Comparison of ENCODE assay signal across 1 cellular context in the genomic region with DNA sequence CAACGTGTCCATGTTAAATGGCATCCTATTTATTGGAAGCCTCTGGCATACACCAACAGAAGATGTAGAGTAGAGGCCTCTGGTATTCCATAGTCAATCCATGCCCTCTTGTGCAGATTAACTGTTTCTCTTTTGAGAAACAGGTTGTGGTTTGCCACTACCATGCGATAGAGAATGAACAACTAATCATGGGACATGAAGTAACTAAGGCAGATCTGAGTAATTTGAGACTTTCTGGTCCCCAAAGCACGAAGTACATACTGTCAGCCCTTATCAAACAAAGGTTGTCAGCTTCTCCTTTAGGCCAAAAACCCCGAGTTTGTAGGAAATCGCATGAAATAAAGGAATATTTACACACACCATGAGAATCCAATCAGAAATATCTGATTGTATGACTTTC.
TF ChIP-seq lines count a peak whose summit lies in the region.

No MANE protein-coding gene starts in this region.

TF ChIP-seq in WTC11, 78 proteins besides CTCF, POLR2A, EP300 and RAD21:
- TF ChIP-seq, protein P1, sequence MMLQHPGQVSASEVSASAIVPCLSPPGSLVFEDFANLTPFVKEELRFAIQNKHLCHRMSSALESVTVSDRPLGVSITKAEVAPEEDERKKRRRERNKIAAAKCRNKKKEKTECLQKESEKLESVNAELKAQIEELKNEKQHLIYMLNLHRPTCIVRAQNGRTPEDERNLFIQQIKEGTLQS (CRISPR knock-in tag; conservative IDR thresholded peaks at IDR 0.05): no peak
- TF ChIP-seq, protein P2, sequence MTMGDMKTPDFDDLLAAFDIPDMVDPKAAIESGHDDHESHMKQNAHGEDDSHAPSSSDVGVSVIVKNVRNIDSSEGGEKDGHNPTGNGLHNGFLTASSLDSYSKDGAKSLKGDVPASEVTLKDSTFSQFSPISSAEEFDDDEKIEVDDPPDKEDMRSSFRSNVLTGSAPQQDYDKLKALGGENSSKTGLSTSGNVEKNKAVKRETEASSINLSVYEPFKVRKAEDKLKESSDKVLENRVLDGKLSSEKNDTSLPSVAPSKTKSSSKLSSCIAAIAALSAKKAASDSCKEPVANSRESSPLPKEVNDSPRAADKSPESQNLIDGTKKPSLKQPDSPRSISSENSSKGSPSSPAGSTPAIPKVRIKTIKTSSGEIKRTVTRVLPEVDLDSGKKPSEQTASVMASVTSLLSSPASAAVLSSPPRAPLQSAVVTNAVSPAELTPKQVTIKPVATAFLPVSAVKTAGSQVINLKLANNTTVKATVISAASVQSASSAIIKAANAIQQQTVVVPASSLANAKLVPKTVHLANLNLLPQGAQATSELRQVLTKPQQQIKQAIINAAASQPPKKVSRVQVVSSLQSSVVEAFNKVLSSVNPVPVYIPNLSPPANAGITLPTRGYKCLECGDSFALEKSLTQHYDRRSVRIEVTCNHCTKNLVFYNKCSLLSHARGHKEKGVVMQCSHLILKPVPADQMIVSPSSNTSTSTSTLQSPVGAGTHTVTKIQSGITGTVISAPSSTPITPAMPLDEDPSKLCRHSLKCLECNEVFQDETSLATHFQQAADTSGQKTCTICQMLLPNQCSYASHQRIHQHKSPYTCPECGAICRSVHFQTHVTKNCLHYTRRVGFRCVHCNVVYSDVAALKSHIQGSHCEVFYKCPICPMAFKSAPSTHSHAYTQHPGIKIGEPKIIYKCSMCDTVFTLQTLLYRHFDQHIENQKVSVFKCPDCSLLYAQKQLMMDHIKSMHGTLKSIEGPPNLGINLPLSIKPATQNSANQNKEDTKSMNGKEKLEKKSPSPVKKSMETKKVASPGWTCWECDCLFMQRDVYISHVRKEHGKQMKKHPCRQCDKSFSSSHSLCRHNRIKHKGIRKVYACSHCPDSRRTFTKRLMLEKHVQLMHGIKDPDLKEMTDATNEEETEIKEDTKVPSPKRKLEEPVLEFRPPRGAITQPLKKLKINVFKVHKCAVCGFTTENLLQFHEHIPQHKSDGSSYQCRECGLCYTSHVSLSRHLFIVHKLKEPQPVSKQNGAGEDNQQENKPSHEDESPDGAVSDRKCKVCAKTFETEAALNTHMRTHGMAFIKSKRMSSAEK (CRISPR knock-in tag; IDR thresholded peaks at IDR 0.05; ENCODE audit: borderline replicate concordance): no peak
- TF ChIP-seq ATF1 (CRISPR knock-in tag; IDR thresholded peaks at IDR 0.05) (no peak), TCF7 (CRISPR knock-in tag; IDR thresholded peaks at IDR 0.05; ENCODE audit: low read depth) (no peak), ZBTB21 (CRISPR knock-in tag; IDR thresholded peaks at IDR 0.05; ENCODE audit: borderline replicate concordance) (no peak), JUN (CRISPR knock-in tag; IDR thresholded peaks at IDR 0.05) (no peak), NR1H2 (CRISPR knock-in tag; IDR thresholded peaks at IDR 0.05) (no peak)
- TF ChIP-seq, protein P3, sequence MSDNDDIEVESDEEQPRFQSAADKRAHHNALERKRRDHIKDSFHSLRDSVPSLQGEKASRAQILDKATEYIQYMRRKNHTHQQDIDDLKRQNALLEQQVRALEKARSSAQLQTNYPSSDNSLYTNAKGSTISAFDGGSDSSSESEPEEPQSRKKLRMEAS (CRISPR knock-in tag; IDR thresholded peaks at IDR 0.05): no peak
- TF ChIP-seq, protein P4, sequence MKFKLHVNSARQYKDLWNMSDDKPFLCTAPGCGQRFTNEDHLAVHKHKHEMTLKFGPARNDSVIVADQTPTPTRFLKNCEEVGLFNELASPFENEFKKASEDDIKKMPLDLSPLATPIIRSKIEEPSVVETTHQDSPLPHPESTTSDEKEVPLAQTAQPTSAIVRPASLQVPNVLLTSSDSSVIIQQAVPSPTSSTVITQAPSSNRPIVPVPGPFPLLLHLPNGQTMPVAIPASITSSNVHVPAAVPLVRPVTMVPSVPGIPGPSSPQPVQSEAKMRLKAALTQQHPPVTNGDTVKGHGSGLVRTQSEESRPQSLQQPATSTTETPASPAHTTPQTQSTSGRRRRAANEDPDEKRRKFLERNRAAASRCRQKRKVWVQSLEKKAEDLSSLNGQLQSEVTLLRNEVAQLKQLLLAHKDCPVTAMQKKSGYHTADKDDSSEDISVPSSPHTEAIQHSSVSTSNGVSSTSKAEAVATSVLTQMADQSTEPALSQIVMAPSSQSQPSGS (CRISPR knock-in tag; IDR thresholded peaks at IDR 0.05; ENCODE audit: borderline replicate concordance, low read depth): no peak
- TF ChIP-seq, protein P5, sequence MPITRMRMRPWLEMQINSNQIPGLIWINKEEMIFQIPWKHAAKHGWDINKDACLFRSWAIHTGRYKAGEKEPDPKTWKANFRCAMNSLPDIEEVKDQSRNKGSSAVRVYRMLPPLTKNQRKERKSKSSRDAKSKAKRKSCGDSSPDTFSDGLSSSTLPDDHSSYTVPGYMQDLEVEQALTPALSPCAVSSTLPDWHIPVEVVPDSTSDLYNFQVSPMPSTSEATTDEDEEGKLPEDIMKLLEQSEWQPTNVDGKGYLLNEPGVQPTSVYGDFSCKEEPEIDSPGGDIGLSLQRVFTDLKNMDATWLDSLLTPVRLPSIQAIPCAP (CRISPR knock-in tag; IDR thresholded peaks at IDR 0.05): no peak
- TF ChIP-seq, protein P6, sequence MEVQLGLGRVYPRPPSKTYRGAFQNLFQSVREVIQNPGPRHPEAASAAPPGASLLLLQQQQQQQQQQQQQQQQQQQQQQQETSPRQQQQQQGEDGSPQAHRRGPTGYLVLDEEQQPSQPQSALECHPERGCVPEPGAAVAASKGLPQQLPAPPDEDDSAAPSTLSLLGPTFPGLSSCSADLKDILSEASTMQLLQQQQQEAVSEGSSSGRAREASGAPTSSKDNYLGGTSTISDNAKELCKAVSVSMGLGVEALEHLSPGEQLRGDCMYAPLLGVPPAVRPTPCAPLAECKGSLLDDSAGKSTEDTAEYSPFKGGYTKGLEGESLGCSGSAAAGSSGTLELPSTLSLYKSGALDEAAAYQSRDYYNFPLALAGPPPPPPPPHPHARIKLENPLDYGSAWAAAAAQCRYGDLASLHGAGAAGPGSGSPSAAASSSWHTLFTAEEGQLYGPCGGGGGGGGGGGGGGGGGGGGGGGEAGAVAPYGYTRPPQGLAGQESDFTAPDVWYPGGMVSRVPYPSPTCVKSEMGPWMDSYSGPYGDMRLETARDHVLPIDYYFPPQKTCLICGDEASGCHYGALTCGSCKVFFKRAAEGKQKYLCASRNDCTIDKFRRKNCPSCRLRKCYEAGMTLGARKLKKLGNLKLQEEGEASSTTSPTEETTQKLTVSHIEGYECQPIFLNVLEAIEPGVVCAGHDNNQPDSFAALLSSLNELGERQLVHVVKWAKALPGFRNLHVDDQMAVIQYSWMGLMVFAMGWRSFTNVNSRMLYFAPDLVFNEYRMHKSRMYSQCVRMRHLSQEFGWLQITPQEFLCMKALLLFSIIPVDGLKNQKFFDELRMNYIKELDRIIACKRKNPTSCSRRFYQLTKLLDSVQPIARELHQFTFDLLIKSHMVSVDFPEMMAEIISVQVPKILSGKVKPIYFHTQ (CRISPR knock-in tag; IDR thresholded peaks at IDR 0.05): no peak
- TF ChIP-seq, protein P7, sequence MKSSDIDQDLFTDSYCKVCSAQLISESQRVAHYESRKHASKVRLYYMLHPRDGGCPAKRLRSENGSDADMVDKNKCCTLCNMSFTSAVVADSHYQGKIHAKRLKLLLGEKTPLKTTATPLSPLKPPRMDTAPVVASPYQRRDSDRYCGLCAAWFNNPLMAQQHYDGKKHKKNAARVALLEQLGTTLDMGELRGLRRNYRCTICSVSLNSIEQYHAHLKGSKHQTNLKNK (CRISPR knock-in tag; IDR thresholded peaks at IDR 0.05): no peak
TF ChIP-seq in WTC11: peak in this region for 0.
